Comparison of ENCODE assay signal across 1 cellular context in the genomic region with DNA sequence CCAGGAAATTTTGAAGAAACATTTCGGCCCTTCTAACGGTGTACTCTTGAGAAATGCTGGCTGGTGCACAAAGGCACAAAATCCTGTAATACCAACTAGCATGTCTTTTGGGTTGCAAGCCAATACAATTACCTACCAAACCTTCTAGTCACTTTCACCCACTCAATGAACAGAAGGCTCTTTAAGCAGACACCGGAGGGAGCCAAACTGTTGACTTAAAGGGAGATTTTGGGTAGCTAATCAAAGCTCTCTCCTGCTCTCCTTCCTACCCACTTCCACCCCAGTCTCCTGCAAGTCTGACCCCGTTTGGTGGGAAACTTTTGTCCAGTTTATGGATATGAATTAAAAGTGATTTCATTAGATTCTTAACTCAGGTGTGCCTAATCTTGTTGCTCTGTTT.
TF ChIP-seq lines count a peak whose summit lies in the region.

No MANE protein-coding gene starts in this region.

TF ChIP-seq in GM23338, 12 proteins besides CTCF, POLR2A, EP300 and RAD21 (continued from another document):
- TF ChIP-seq, protein P1, sequence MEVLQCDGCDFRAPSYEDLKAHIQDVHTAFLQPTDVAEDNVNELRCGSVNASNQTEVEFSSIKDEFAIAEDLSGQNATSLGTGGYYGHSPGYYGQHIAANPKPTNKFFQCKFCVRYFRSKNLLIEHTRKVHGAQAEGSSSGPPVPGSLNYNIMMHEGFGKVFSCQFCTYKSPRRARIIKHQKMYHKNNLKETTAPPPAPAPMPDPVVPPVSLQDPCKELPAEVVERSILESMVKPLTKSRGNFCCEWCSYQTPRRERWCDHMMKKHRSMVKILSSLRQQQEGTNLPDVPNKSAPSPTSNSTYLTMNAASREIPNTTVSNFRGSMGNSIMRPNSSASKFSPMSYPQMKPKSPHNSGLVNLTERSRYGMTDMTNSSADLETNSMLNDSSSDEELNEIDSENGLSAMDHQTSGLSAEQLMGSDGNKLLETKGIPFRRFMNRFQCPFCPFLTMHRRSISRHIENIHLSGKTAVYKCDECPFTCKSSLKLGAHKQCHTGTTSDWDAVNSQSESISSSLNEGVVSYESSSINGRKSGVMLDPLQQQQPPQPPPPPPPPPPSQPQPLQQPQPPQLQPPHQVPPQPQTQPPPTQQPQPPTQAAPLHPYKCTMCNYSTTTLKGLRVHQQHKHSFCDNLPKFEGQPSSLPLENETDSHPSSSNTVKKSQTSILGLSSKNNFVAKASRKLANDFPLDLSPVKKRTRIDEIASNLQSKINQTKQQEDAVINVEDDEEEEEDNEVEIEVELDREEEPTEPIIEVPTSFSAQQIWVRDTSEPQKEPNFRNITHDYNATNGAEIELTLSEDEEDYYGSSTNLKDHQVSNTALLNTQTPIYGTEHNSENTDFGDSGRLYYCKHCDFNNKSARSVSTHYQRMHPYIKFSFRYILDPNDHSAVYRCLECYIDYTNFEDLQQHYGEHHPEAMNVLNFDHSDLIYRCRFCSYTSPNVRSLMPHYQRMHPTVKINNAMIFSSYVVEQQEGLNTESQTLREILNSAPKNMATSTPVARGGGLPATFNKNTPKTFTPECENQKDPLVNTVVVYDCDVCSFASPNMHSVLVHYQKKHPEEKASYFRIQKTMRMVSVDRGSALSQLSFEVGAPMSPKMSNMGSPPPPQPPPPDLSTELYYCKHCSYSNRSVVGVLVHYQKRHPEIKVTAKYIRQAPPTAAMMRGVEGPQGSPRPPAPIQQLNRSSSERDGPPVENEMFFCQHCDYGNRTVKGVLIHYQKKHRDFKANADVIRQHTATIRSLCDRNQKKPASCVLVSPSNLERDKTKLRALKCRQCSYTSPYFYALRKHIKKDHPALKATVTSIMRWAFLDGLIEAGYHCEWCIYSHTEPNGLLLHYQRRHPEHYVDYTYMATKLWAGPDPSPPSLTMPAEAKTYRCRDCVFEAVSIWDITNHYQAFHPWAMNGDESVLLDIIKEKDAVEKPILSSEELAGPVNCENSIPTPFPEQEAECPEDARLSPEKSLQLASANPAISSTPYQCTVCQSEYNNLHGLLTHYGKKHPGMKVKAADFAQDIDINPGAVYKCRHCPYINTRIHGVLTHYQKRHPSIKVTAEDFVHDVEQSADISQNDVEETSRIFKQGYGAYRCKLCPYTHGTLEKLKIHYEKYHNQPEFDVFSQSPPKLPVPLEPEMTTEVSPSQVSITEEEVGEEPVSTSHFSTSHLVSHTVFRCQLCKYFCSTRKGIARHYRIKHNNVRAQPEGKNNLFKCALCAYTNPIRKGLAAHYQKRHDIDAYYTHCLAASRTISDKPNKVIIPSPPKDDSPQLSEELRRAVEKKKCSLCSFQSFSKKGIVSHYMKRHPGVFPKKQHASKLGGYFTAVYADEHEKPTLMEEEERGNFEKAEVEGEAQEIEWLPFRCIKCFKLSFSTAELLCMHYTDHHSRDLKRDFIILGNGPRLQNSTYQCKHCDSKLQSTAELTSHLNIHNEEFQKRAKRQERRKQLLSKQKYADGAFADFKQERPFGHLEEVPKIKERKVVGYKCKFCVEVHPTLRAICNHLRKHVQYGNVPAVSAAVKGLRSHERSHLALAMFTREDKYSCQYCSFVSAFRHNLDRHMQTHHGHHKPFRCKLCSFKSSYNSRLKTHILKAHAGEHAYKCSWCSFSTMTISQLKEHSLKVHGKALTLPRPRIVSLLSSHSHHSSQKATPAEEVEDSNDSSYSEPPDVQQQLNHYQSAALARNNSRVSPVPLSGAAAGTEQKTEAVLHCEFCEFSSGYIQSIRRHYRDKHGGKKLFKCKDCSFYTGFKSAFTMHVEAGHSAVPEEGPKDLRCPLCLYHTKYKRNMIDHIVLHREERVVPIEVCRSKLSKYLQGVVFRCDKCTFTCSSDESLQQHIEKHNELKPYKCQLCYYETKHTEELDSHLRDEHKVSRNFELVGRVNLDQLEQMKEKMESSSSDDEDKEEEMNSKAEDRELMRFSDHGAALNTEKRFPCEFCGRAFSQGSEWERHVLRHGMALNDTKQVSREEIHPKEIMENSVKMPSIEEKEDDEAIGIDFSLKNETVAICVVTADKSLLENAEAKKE (CRISPR knock-in tag; IDR thresholded peaks at IDR 0.05), result no peak
- no peak for TF ChIP-seq ZNF331 (CRISPR knock-in tag; IDR thresholded peaks at IDR 0.05; ENCODE audit: low read depth)
